In genomic region chr9:14403112-14403511, GRCh38 we compare ENCODE assay signal across 16 cellular contexts.
DNase-seq lines count a peak whose midpoint lies in the region.
"Had no signal": no experiment of that assay in that cellular context is flagged by ENCODE, and none has a peak within 500 bp of the region (broad histone marks: within the 10 kb centered on the region; RNA-seq: fewer than 3 reads in every experiment).

No MANE protein-coding gene starts in this region.

- DNase-seq in Ammon's horn (ENCODE audit: low spot score), result peak; percentile 25
- DNase-seq in COR-L47 (lab: John Stamatoyannopoulos, UW), result peak; percentile 23
- DNase-seq in NCI-H345 (lab: John Stamatoyannopoulos, UW), result peak; percentile 14
- peak; percentile 70 for DNase-seq in cerebellum (ENCODE audit: low spot score)
- no peak for DNase-seq in retina
- DNase-seq in mesenteric fat pad (ENCODE audit: low spot score), result no peak
- no peak for DNase-seq in SIG-M5 treated with dmso at 0.1 percent for 504 hours (lab: John Stamatoyannopoulos, UW; ENCODE audit: unreplicated experiment)
- DNase-seq: CD8-positive, alpha-beta T cell; H7; Kasumi-1; NCI-H146; NCI-H226; NK-92 treated with Interleukin-12 subunit alpha and Interleukin-12 subunit beta, amount 100 ng/mL, for 24 hours; OCI-M1; RPMI8226; SJCRH30 had no signal

Comparison
In these comparisons a context has a peak if more than half of its experiments do, and no peak if none do; other contexts are left out.
1. DNase-seq: peak in Ammon's horn (single experiment), COR-L47 (single experiment), NCI-H345 (single experiment) and cerebellum (single experiment); none in retina (single experiment), mesenteric fat pad (single experiment) and SIG-M5 treated with dmso at 0.1 percent for 504 hours (single experiment).